15 cellular contexts compared by ENCODE assay signal in the genomic region with DNA sequence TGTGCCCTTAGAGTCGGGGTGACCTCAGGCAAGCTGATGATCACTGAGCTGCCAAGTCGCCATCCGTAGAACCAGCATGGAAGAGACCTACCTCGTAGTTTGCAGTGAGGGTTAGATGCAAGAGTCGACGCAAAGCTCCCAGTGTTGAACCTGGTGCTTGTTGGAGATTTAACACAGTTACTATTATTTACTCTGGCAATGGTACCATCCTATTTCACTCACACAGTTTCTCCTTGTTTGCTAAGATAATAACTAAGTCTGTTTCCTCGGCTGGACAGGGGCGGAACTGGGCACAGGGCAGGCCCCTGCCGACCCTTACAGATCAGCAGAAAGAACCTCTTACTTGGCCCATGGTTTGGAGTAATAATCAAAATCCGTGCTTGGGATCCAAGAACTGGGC.
DNase-seq lines count a peak whose midpoint lies in the region; ATAC-seq, FAIRE-seq and TF ChIP-seq lines count a peak whose summit lies in the region.
"Had no signal": no experiment of that assay in that cellular context is flagged by ENCODE, and none has a peak within 500 bp of the region (broad histone marks: within the 10 kb centered on the region; RNA-seq: fewer than 3 reads in every experiment).

No MANE protein-coding gene starts in this region.

- ATAC-seq in right lobe of liver: peak in 3 of 4 donors; percentile 6 to 46 (median 17)
- ATAC-seq in HepG2: no peak
- no peak for ATAC-seq in aorta (ENCODE audit: low FRiP score)

- TF ChIP-seq RAD21 in HepG2 (CRISPR knock-in tag; IDR thresholded peaks at IDR 0.05): no peak

- intact Hi-C loops in right lobe of liver (cut with DNase I): no loop called here
- intact Hi-C loops in HepG2 (cut with micrococcal nuclease; ENCODE audit: unreplicated experiment): loop anchor here (10.0 kb wide), 1 partner anchor 93 kb away; no protein-coding TSS in a partner anchor
- intact Hi-C loops in aorta (cut with DNase I): loop anchor here in 1 of 2 donors (10.0 kb wide), 1 partner anchor 967 kb away; no protein-coding TSS in a partner anchor

- H3F3A ChIP-seq in smooth muscle cell (ENCODE audit: low read depth): peaks cover 28% of the 10 kb centered on the region

- H3K79me2 ChIP-seq in HepG2 (ENCODE audit: insufficient read depth, low read length) (no peaks in the 10 kb centered on the region), hepatocyte (no peaks in the 10 kb centered on the region), smooth muscle cell (ENCODE audit: low read depth) (no peaks in the 10 kb centered on the region)

- CTCF ChIA-PET in HepG2 (lab: Yijun Ruan, JAX; ENCODE audit: low intra/inter-chr PET ratio, low total read pairs): no interaction called here

- WGBS in right lobe of liver (ENCODE audit: insufficient coverage, low coverage, low lambda C conversion rate, missing lambda C conversion rate): 45% methylated on average over 7 of the region's 10 CpGs
- WGBS in HepG2 (ENCODE audit: low lambda C conversion rate): 47% methylated on average over 8 of the region's 10 CpGs
- 88% methylated on average over 10 of the region's 10 CpGs for WGBS in hepatocyte (ENCODE audit: low lambda C conversion rate, missing lambda C conversion rate)
- WGBS in smooth muscle cell (ENCODE audit: low lambda C conversion rate): 92% methylated on average over 10 of the region's 10 CpGs
- 45 to 53% methylated on average over 10 of the region's 10 CpGs for WGBS in aorta, 2 donors

- H3K27me3 ChIP-seq in right lobe of liver: no peaks in the 10 kb centered on the region
- H3K27me3 ChIP-seq in HepG2 (ENCODE audit: control insufficient read depth in 1 of 2, insufficient read depth in 2 of 2, low read length in 2 of 2): no peaks in the 10 kb centered on the region
- no peaks in the 10 kb centered on the region for H3K27me3 ChIP-seq in hepatocyte
- H3K27me3 ChIP-seq in smooth muscle cell (ENCODE audit: low read depth): no peaks in the 10 kb centered on the region
- no peaks in the 10 kb centered on the region for H3K27me3 ChIP-seq in aorta (ENCODE audit: control insufficient read depth in 1 of 2, insufficient read depth in 2 of 2, low read length in 1 of 2)
- H3K27me3 ChIP-seq: BE2C, MG63 had no signal

- H4K20me1 ChIP-seq in HepG2 (ENCODE audit: insufficient read depth, low read length) (no peaks in the 10 kb centered on the region), hepatocyte (ENCODE audit: insufficient read depth, poor library complexity, severe bottlenecking) (no peaks in the 10 kb centered on the region), smooth muscle cell (ENCODE audit: low read depth) (no peaks in the 10 kb centered on the region)

- peaks cover 0 to 45% (median 19%) of the 10 kb centered on the region in 4 donors for H3K4me1 ChIP-seq in right lobe of liver
- peaks cover 63% of the 10 kb centered on the region for H3K4me1 ChIP-seq in HepG2 (ENCODE audit: insufficient read depth, low read length)
- peaks cover 59% of the 10 kb centered on the region for H3K4me1 ChIP-seq in hepatocyte (ENCODE audit: insufficient read depth)
- H3K4me1 ChIP-seq in smooth muscle cell (ENCODE audit: low read depth): peaks cover 28% of the 10 kb centered on the region
- H3K4me1 ChIP-seq in aorta (ENCODE audit: control insufficient read depth in 1 of 2, insufficient read depth in 2 of 2, low read length in 2 of 2): no peaks in the 10 kb centered on the region
- H3K4me1 ChIP-seq: BE2C had no signal

- H3K4me3 ChIP-seq in right lobe of liver (no peak overlapping the region), HepG2 (replicated peaks in 1 of 3; ENCODE audit: insufficient read depth in 1 of 3, low read depth in 2 of 3, low read length in 3 of 3) (no peak overlapping the region), hepatocyte (no peak overlapping the region), smooth muscle cell (no peak overlapping the region), aorta (ENCODE audit: low read length in 2 of 2) (no peak overlapping the region)
- H3K4me3 ChIP-seq: GM23338, MG63 had no signal

- no peak overlapping the region for H3K27ac ChIP-seq in right lobe of liver
- H3K27ac ChIP-seq in HepG2 (ENCODE audit: extremely low read length, insufficient read depth, low read length): no peak overlapping the region
- H3K27ac ChIP-seq in hepatocyte: peak overlapping the region; percentile 94
- H3K27ac ChIP-seq in smooth muscle cell (ENCODE audit: low read depth): peak overlapping the region; percentile 94
- H3K27ac ChIP-seq in aorta (ENCODE audit: low read depth in 1 of 2, low read length in 2 of 2): no peak overlapping the region
- H3K27ac ChIP-seq: 22Rv1 had no signal

- in situ Hi-C loops in HepG2 (cut with HindIII; ENCODE audit: extremely low pct_ligation_motif_present, low pct_unique_long_range_greater_than_20kb): loop anchor here (10.0 kb wide), 1 partner anchor 163 kb away; a partner anchor contains a TSS

- BruUV-seq in HepG2 (replicated peaks; lab: Mats Ljungman, UMichigan): no TSS peak

- TF ChIP-seq CTCF in right lobe of liver (IDR thresholded peaks at IDR 0.05) (no peak), HepG2 (CRISPR knock-in tag; IDR thresholded peaks at IDR 0.05) (no peak), hepatocyte (IDR thresholded peaks at IDR 0.05; ENCODE audit: poor library complexity) (no peak), nephron (IDR thresholded peaks at IDR 0.05; ENCODE audit: unreplicated experiment in 3 of 3) (no peak), smooth muscle cell (IDR thresholded peaks at IDR 0.05; ENCODE audit: borderline replicate concordance, insufficient read depth, poor library complexity, severe bottlenecking) (no peak)

- H3K27ac Mint-ChIP-seq in nephron: peak overlapping the region in 2 of 3 experiments; percentile 33 to 51
- H3K27ac Mint-ChIP-seq: CD14-positive monocyte, GM23338 had no signal

- H3K9me3 Mint-ChIP-seq in nephron: no peaks in the 10 kb centered on the region
- H3K9me3 Mint-ChIP-seq: CD14-positive monocyte, GM23338 had no signal

- FAIRE-seq in HepG2 (lab: Jason Lieb, UNC): no peak

- no peak for TF ChIP-seq EP300 in HepG2 (IDR thresholded peaks at IDR 0.05; ENCODE audit: low read depth in 2 of 2, low read length in 2 of 2)
- no peak for TF ChIP-seq EP300 in HepG2 (CRISPR knock-in tag; IDR thresholded peaks at IDR 0.05; ENCODE audit: borderline replicate concordance)

- H3K9me3 ChIP-seq in right lobe of liver: no peaks in the 10 kb centered on the region
- no peaks in the 10 kb centered on the region for H3K9me3 ChIP-seq in HepG2 (ENCODE audit: low read length)
- no peaks in the 10 kb centered on the region for H3K9me3 ChIP-seq in hepatocyte (ENCODE audit: low read depth)
- no peaks in the 10 kb centered on the region for H3K9me3 ChIP-seq in smooth muscle cell (replicated peaks; ENCODE audit: low read depth)
- H3K9me3 ChIP-seq in aorta (ENCODE audit: control insufficient read depth, low read length): no peaks in the 10 kb centered on the region
- H3K9me3 ChIP-seq: BE2C, MG63 had no signal

- no peak overlapping the region for H3K4me3 Mint-ChIP-seq in nephron
- H3K4me3 Mint-ChIP-seq: CD14-positive monocyte, GM23338 had no signal

- DNase-seq in right lobe of liver: no peak
- DNase-seq in HepG2 (ENCODE audit: low spot score): no peak
- no peak for DNase-seq in hepatocyte (ENCODE audit: low spot score)
- no peak for DNase-seq in smooth muscle cell (lab: John Stamatoyannopoulos, UW; ENCODE audit: unreplicated experiment)
- no peak for DNase-seq in GM19240 (ENCODE audit: insufficient read length, low spot score)
- DNase-seq in DMS79 (lab: John Stamatoyannopoulos, UW): no peak
- DNase-seq in aorta: no peak
- DNase-seq: NCI-H446 treated with DMSO at 0.1 percent for 48 hours, Right ventricle myocardium superior had no signal

- peaks cover 14% of the 10 kb centered on the region for H3K27me3 Mint-ChIP-seq in nephron (ENCODE audit: low read depth)

- H3K9me2 ChIP-seq in hepatocyte (replicated peaks; ENCODE audit: insufficient read depth): no peaks in the 10 kb centered on the region

- TF ChIP-seq POLR2A in right lobe of liver (IDR thresholded peaks at IDR 0.05) (no peak), HepG2 (IDR thresholded peaks at IDR 0.05; ENCODE audit: insufficient read depth in 1 of 2, low read depth in 2 of 2, low read length in 2 of 2) (no peak)

- POLR2A ChIA-PET in HepG2 (lab: Yijun Ruan, JAX): no interaction called here

- H3K9ac ChIP-seq in HepG2 (ENCODE audit: insufficient read depth, low read depth, low read length): no peak overlapping the region
- no peak overlapping the region for H3K9ac ChIP-seq in smooth muscle cell (ENCODE audit: low read depth)

- H3K36me3 ChIP-seq in right lobe of liver (no peaks in the 10 kb centered on the region), HepG2 (replicated peaks in 1 of 2; ENCODE audit: control insufficient read depth in 1 of 2, insufficient read depth in 2 of 2, low read length in 2 of 2) (no peaks in the 10 kb centered on the region), hepatocyte (replicated peaks; ENCODE audit: insufficient read depth, low read depth) (no peaks in the 10 kb centered on the region), smooth muscle cell (ENCODE audit: low read depth) (no peaks in the 10 kb centered on the region), aorta (ENCODE audit: control insufficient read depth in 1 of 2, insufficient read depth in 2 of 2, low read length in 1 of 2) (no peaks in the 10 kb centered on the region)
- H3K36me3 ChIP-seq: BE2C, MG63 had no signal

- H3K36me3 Mint-ChIP-seq in nephron (ENCODE audit: low read depth): no peaks in the 10 kb centered on the region
- H3K36me3 Mint-ChIP-seq: CD14-positive monocyte had no signal

- H2AFZ ChIP-seq in HepG2 (ENCODE audit: low read length) (no peak overlapping the region), hepatocyte (no peak overlapping the region), smooth muscle cell (ENCODE audit: low read depth) (no peak overlapping the region)
- H2AFZ ChIP-seq: GM23338 had no signal

- H3K4me1 Mint-ChIP-seq in nephron: peaks cover 52% of the 10 kb centered on the region
- H3K4me1 Mint-ChIP-seq: CD14-positive monocyte had no signal

- no peak overlapping the region for H3K4me2 ChIP-seq in HepG2 (ENCODE audit: low read depth, low read length)
- H3K4me2 ChIP-seq in hepatocyte: no peak overlapping the region
- no peak overlapping the region for H3K4me2 ChIP-seq in smooth muscle cell
- H3K4me2 ChIP-seq: GM23338 had no signal

TF ChIP-seq in HepG2, 621 proteins besides CTCF, POLR2A, EP300 and RAD21 (continues in another document):
- TF ChIP-seq SAFB2 (CRISPR knock-in tag; IDR thresholded peaks at IDR 0.05; ENCODE audit: borderline replicate concordance, low read depth) (no peak), HDAC6 (IDR thresholded peaks at IDR 0.05; ENCODE audit: low read depth, low read length) (no peak)
- TF ChIP-seq, protein P1, sequence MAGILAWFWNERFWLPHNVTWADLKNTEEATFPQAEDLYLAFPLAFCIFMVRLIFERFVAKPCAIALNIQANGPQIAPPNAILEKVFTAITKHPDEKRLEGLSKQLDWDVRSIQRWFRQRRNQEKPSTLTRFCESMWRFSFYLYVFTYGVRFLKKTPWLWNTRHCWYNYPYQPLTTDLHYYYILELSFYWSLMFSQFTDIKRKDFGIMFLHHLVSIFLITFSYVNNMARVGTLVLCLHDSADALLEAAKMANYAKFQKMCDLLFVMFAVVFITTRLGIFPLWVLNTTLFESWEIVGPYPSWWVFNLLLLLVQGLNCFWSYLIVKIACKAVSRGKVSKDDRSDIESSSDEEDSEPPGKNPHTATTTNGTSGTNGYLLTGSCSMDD (CRISPR knock-in tag; IDR thresholded peaks at IDR 0.05): no peak

Comparison
In these comparisons a context has a peak if more than half of its experiments do, and no peak if none do; other contexts are left out.
1. ATAC-seq: peak in right lobe of liver (3 of 4); none in HepG2 (single experiment) and aorta (single experiment).
2. H3K27ac ChIP-seq: peak in hepatocyte (single experiment) and smooth muscle cell (single experiment); none in right lobe of liver (0 of 3), HepG2 (single experiment) and aorta (0 of 2).